Comparison of ENCODE assay signal across 9 cellular contexts in the genomic region with DNA sequence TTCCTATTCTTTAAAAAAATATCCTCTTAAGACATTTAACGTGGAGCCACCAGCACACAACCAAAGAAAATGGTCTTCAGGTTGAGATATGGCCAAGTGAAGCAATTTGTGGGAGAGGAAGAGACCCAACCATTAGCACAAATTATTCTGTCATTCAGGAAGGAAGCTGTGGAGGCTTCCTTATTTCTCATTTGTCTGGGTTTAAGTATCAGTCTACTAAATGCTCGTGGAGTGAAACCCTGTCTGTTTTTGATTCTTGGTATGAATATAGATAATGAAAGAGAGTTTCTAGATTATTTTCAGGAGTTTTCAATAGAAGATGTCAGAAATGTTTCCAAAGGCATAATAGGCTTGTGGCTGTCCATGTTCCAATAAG.
DNase-seq lines count a peak whose midpoint lies in the region; ATAC-seq and TF ChIP-seq lines count a peak whose summit lies in the region.
"Had no signal": no experiment of that assay in that cellular context is flagged by ENCODE, and none has a peak within 500 bp of the region (broad histone marks: within the 10 kb centered on the region; RNA-seq: fewer than 3 reads in every experiment).

No MANE protein-coding gene starts in this region.

- peaks cover 0 to 20% of the 10 kb centered on the region in 2 experiments for H3K4me1 ChIP-seq in neutrophil (ENCODE audit: control insufficient read depth in 1 of 2, insufficient read depth in 1 of 2, low read depth in 1 of 2, low read length in 1 of 2)

- no peak for TF ChIP-seq CTCF in neutrophil (IDR thresholded peaks at IDR 0.05)

- H3K4me3 ChIP-seq in neutrophil (ENCODE audit: low read depth in 1 of 2, low read length in 1 of 2): peak overlapping the region; percentile 20 to 35

- no peak for DNase-seq in activated CD8-positive, alpha-beta memory T cell treated with anti-CD3 and anti-CD28 coated beads for 24 hours
- no peak for DNase-seq in NCI-H69 (lab: John Stamatoyannopoulos, UW)
- no peak for DNase-seq in activated CD4-positive, alpha-beta T cell treated with anti-CD3 and anti-CD28 coated beads for 1 hour
- DNase-seq in NCI-H446 treated with DMSO at 0.1 percent for 48 hours (lab: John Stamatoyannopoulos, UW): no peak
- DNase-seq: stimulated activated CD4-positive, alpha-beta T cell treated with anti-CD3 and anti-CD28 coated beads, Interleukin-2, amount 100 ng/mL, for 24 hours had no signal

- ATAC-seq in GM18517 (IDR thresholded peaks at IDR 0.05; ENCODE audit: unreplicated experiment): peak; percentile 35
- peak; percentile 37 for ATAC-seq in HG03060 (IDR thresholded peaks at IDR 0.05; ENCODE audit: low read depth, unreplicated experiment)

- H3K27ac ChIP-seq in angular gyrus (ENCODE audit: low read depth, low read length) (peak overlapping the region; percentile 12), neutrophil (peak overlapping the region; percentile 78)

- no peaks in the 10 kb centered on the region for H3K36me3 ChIP-seq in neutrophil

- no peaks in the 10 kb centered on the region for H3K27me3 ChIP-seq in neutrophil

- no peaks in the 10 kb centered on the region for H3K9me3 ChIP-seq in neutrophil
